ENCODE assay signal across 13 cellular contexts in genomic region chr21:45270306-45270821, GRCh38. TPM values are rescaled to one million over a fixed set of nuclear protein-coding genes. Genes with fewer than 3 reads are reported as not detected.
A peak's percentile ranks its signal among the peaks of the same experiment; 100 is the strongest.
DNase-seq lines count a peak whose midpoint lies in the region; ATAC-seq and TF ChIP-seq lines count a peak whose summit lies in the region.
"Had no signal": no experiment of that assay in that cellular context is flagged by ENCODE, and none has a peak within 500 bp of the region (broad histone marks: within the 10 kb centered on the region; RNA-seq: fewer than 3 reads in every experiment).

No MANE protein-coding gene starts in this region.

- no peak for TF ChIP-seq POLR2A in sigmoid colon (IDR thresholded peaks at IDR 0.05)

- no peaks in the 10 kb centered on the region for H3K79me2 ChIP-seq in OCI-LY7 (ENCODE audit: insufficient read depth, low read depth, low read length)

- H2AFZ ChIP-seq in OCI-LY7 (ENCODE audit: low read length): no peak overlapping the region

- no peaks in the 10 kb centered on the region for H3K4me1 ChIP-seq in OCI-LY7 (ENCODE audit: insufficient read depth, low read length, poor library complexity, severe bottlenecking)
- no peaks in the 10 kb centered on the region for H3K4me1 ChIP-seq in sigmoid colon
- H3K4me1 ChIP-seq: pancreas had no signal

- peaks cover 20% of the 10 kb centered on the region for H3K4me1 Mint-ChIP-seq in activated T-cell treated with anti-CD3 and anti-CD28 coated beads, Interleukin-2, amount 50 U/mL, for 24 hours (ENCODE audit: low read depth)
- H3K4me1 Mint-ChIP-seq in endothelial cell (ENCODE audit: unreplicated experiment): no peaks in the 10 kb centered on the region
- H3K4me1 Mint-ChIP-seq: activated B cell treated with CpG ODN at 0.5 μM for 24 hours had no signal

- peaks cover 66% of the 10 kb centered on the region for H3K36me3 ChIP-seq in OCI-LY7 (ENCODE audit: insufficient read depth, low read length)
- peaks cover 41 to 88% (median 57%) of the 10 kb centered on the region in 4 donors for H3K36me3 ChIP-seq in sigmoid colon

- peaks cover 22% of the 10 kb centered on the region for H3K9me3 ChIP-seq in OCI-LY7 (ENCODE audit: low read length)
- peaks cover 0 to 3% (median 1%) of the 10 kb centered on the region in 4 donors for H3K9me3 ChIP-seq in sigmoid colon
- H3K9me3 ChIP-seq: pancreas had no signal

- peak; percentile 26 for DNase-seq in activated T-cell treated with anti-CD3 and anti-CD28 coated beads, Interleukin-2, amount 50 U/mL, for 24 hours
- no peak for DNase-seq in activated T-cell treated with anti-CD3 and anti-CD28 coated beads for 4 hours
- no peak for DNase-seq in OCI-LY7 (ENCODE audit: low spot score)
- no peak for DNase-seq in endothelial cell (ENCODE audit: low spot score)
- peak; percentile 46 for DNase-seq in sigmoid colon
- no peak for DNase-seq in mucosa of gallbladder (ENCODE audit: low spot score)
- DNase-seq: activated B cell treated with CpG ODN at 0.5 μM for 24 hours, NCI-H1105 treated with DMSO at 0.1 percent for 48 hours had no signal

- H3K27ac ChIP-seq in OCI-LY7 (ENCODE audit: low read depth, low read length, poor library complexity, severe bottlenecking) (no peak overlapping the region), sigmoid colon (no peak overlapping the region)
- H3K27ac ChIP-seq: C4-2B, epithelial cell of prostate, pancreas had no signal

- peak overlapping the region; percentile 17 for H3K27ac Mint-ChIP-seq in activated T-cell treated with anti-CD3 and anti-CD28 coated beads, Interleukin-2, amount 50 U/mL, for 24 hours
- H3K27ac Mint-ChIP-seq in endothelial cell (ENCODE audit: unreplicated experiment): no peak overlapping the region
- H3K27ac Mint-ChIP-seq: activated B cell treated with CpG ODN at 0.5 μM for 24 hours had no signal

- H3K4me2 ChIP-seq in OCI-LY7 (ENCODE audit: low read length): no peak overlapping the region

- BruUV-seq in OCI-LY7 (replicated peaks; lab: Mats Ljungman, UMichigan): no TSS peak

- H4K20me1 ChIP-seq in OCI-LY7 (ENCODE audit: insufficient read depth, low read length): no peaks in the 10 kb centered on the region

- TF ChIP-seq EP300 in sigmoid colon (IDR thresholded peaks at IDR 0.05): no peak

- no peaks in the 10 kb centered on the region for H3K27me3 ChIP-seq in sigmoid colon
- H3K27me3 ChIP-seq: pancreas had no signal

- no peak overlapping the region for H3K4me3 Mint-ChIP-seq in activated T-cell treated with anti-CD3 and anti-CD28 coated beads, Interleukin-2, amount 50 U/mL, for 24 hours
- peak overlapping the region; percentile 27 for H3K4me3 Mint-ChIP-seq in endothelial cell (ENCODE audit: unreplicated experiment)
- H3K4me3 Mint-ChIP-seq: activated B cell treated with CpG ODN at 0.5 μM for 24 hours had no signal

- ATAC-seq in GM18867 (IDR thresholded peaks at IDR 0.05; ENCODE audit: unreplicated experiment): no peak
- ATAC-seq in HG03280 (IDR thresholded peaks at IDR 0.05; ENCODE audit: unreplicated experiment): no peak
- ATAC-seq: pancreas had no signal

- H3K4me3 ChIP-seq in OCI-LY7 (ENCODE audit: low read depth, low read length, poor library complexity, severe bottlenecking) (no peak overlapping the region), sigmoid colon (no peak overlapping the region)
- H3K4me3 ChIP-seq: pancreas had no signal

- H3K27me3 Mint-ChIP-seq in activated T-cell treated with anti-CD3 and anti-CD28 coated beads, Interleukin-2, amount 50 U/mL, for 24 hours: no peaks in the 10 kb centered on the region
- H3K27me3 Mint-ChIP-seq in endothelial cell (ENCODE audit: unreplicated experiment): peaks cover 2% of the 10 kb centered on the region
- H3K27me3 Mint-ChIP-seq: activated B cell treated with CpG ODN at 0.5 μM for 24 hours had no signal

- TF ChIP-seq CTCF in OCI-LY7 (conservative IDR thresholded peaks at IDR 0.05; ENCODE audit: low read length): 0 out of 2 replicates have a peak, but pooled peaks have one; percentile 26
- TF ChIP-seq CTCF in endothelial cell (IDR thresholded peaks at IDR 0.05; ENCODE audit: unreplicated experiment): no peak
- TF ChIP-seq CTCF in sigmoid colon (IDR thresholded peaks at IDR 0.05): no peak

- peaks cover 32% of the 10 kb centered on the region for H3K36me3 Mint-ChIP-seq in activated T-cell treated with anti-CD3 and anti-CD28 coated beads, Interleukin-2, amount 50 U/mL, for 24 hours (ENCODE audit: low read depth)
- H3K36me3 Mint-ChIP-seq in endothelial cell (ENCODE audit: low read depth, unreplicated experiment): peaks cover 17% of the 10 kb centered on the region

- CTCF ChIA-PET in OCI-LY7 (lab: Charles Lee; ENCODE audit: unreplicated experiment): no interaction called here

- H3K9me2 ChIP-seq in OCI-LY7 (ENCODE audit: insufficient read depth, low read length): no peaks in the 10 kb centered on the region

- H3K9me3 Mint-ChIP-seq in activated T-cell treated with anti-CD3 and anti-CD28 coated beads, Interleukin-2, amount 50 U/mL, for 24 hours: no peaks in the 10 kb centered on the region
- no peaks in the 10 kb centered on the region for H3K9me3 Mint-ChIP-seq in endothelial cell (ENCODE audit: unreplicated experiment)

- intact Hi-C loops in OCI-LY7 (cut with micrococcal nuclease; ENCODE audit: unreplicated experiment): no loop called here
- intact Hi-C loops in sigmoid colon (cut with DNase I): no loop called here

- POLR2A ChIA-PET in OCI-LY7 (lab: Charles Lee): interaction anchor here (0.6 kb wide), 1 partner anchor 188 kb away, joined by 3 read pairs; no protein-coding TSS in a partner anchor

- 96 to 97% methylated on average over 13 of the region's 13 CpGs for WGBS in sigmoid colon, 2 donors

RNA-seq across cellular contexts. Expression of gene POFUT2, which starts 17.3 kb away (rescaled TPM):
- 14.4 and 20.5 TPM in 2 replicates for total RNA-seq in OCI-LY7 (2014; rRNA removed; shearing (Covaris generic))
- total RNA-seq in OCI-LY7 (2022): 17.0 and 20.4 TPM in 2 replicates
- total RNA-seq in endothelial cell (ENCODE audit: unreplicated experiment): 37.8 TPM
- 10 to 100 TPM; 13.0 to 31.3 (median 20.9) TPM for total RNA-seq in sigmoid colon
- 10 to 100 TPM in 1 of 3 donors, 1 to 10 TPM in 2; 2.5 to 21.6 (median 3.0) TPM for polyA plus RNA-seq in sigmoid colon
- 42.7 TPM for total RNA-seq in mucosa of gallbladder

Comparison
In these comparisons a context has a peak if more than half of its experiments do, and no peak if none do; other contexts are left out.
1. DNase-seq: peak in activated T-cell treated with anti-CD3 and anti-CD28 coated beads, Interleukin-2, amount 50 U/mL, for 24 hours (single experiment) and sigmoid colon (single experiment); none in activated T-cell treated with anti-CD3 and anti-CD28 coated beads for 4 hours (single experiment), OCI-LY7 (single experiment), endothelial cell (single experiment) and mucosa of gallbladder (single experiment).